ENCODE assay signal across 1 cellular context in the genomic region with DNA sequence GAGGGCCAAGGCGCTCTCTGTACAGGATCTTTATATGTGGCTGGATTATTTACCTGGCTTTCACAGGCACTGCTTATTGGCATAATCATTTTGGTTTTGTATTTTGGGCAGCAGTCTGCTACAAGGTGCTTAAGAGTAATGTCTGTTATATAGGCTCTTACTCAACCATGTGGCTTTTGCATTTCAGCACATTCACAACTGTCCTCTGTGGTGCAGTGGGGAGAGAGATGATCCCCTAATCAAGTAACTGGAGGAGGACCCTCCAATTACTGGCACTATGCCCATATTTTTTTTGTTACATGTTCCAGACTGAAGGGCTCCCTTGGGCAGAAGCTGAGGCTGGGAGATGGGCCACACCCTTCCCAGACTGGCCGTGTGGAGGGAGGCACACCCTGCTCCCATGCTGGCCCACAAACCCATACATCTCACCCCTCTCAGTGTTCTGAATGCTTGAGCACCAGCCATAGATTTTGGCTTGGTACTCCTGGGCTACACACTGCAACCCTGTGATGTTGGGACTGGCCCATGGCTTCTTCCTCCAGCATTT.
TF ChIP-seq lines count a peak whose summit lies in the region.

No MANE protein-coding gene starts in this region.

TF ChIP-seq in H1, 55 proteins besides CTCF, POLR2A, EP300 and RAD21:
- TF ChIP-seq JUND (IDR thresholded peaks at IDR 0.05; ENCODE audit: low read length) (no peak), CHD1 (IDR thresholded peaks at IDR 0.05; ENCODE audit: low read depth, low read length) (no peak)
